21 cellular contexts compared by ENCODE assay signal in the genomic region with DNA sequence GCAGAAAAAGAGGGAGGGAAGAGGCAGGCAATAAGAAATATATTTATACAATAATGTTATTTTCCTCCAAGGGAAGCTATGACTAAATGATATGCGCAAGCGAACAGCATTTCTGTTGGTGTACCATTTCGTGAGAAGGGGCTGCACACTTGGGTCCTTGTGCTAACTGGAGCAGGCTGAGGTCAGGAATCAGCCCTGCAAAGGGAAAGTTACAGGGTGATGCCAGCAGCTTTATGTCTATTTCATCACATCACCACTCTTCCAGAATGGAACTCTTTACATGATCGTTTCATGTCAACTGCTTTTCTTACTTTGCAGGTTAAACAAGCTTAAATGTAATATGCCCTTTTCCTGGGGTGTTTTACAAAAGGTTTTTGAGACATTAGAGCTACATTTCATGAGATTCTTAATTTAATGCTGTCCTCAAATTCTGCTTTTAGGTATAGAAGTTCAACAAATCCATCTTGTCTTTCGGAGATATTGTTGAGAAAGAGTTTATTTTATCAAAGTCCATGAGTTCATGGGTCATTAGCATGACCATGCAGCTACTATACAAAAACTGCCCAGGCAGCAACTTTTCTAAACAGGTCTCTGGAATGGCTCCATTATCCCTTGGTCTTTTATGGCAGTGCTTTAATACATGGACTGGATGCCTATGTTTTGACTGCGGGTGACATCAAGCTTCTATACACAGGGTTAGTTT.
DNase-seq lines count a peak whose midpoint lies in the region; ATAC-seq, FAIRE-seq and TF ChIP-seq lines count a peak whose summit lies in the region.
"Had no signal": no experiment of that assay in that cellular context is flagged by ENCODE, and none has a peak within 500 bp of the region (broad histone marks: within the 10 kb centered on the region; RNA-seq: fewer than 3 reads in every experiment).

No MANE protein-coding gene starts in this region.

- no peak for TF ChIP-seq POLR2A in HepG2 (IDR thresholded peaks at IDR 0.05; ENCODE audit: insufficient read depth in 1 of 2, low read depth in 2 of 2, low read length in 2 of 2)

- TF ChIP-seq CTCF in hepatocyte (IDR thresholded peaks at IDR 0.05; ENCODE audit: poor library complexity) (no peak), HepG2 (CRISPR knock-in tag; IDR thresholded peaks at IDR 0.05) (no peak)

- H3K27ac ChIP-seq in hepatocyte (no peak overlapping the region), HepG2 (ENCODE audit: extremely low read length, insufficient read depth, low read length) (no peak overlapping the region)
- H3K27ac ChIP-seq: 22Rv1, BLaER1, C4-2B had no signal

- DNase-seq in Right ventricle myocardium superior (no peak), left cardiac atrium (no peak), hepatocyte (ENCODE audit: low spot score) (peak; percentile 13), HepG2 (ENCODE audit: low spot score) (no peak)
- DNase-seq: Caco-2; CD4-positive, CD25-positive, alpha-beta regulatory T cell; CD8-positive, alpha-beta T cell; DMS153; DND-41; H9 had no signal

- H4K20me1 ChIP-seq in hepatocyte (ENCODE audit: insufficient read depth, poor library complexity, severe bottlenecking) (no peaks in the 10 kb centered on the region), HepG2 (ENCODE audit: insufficient read depth, low read length) (no peaks in the 10 kb centered on the region)
- H4K20me1 ChIP-seq: BLaER1 had no signal

- ATAC-seq in Right ventricle myocardium superior (ENCODE audit: poor library complexity) (peak; percentile 56), left cardiac atrium (no peak), HepG2 (peak; percentile 34; the same call in 2 of the 3 replicates), GM19452 (IDR thresholded peaks at IDR 0.05; ENCODE audit: unreplicated experiment) (no peak), HG02610 (IDR thresholded peaks at IDR 0.05; ENCODE audit: unreplicated experiment) (no peak)
- ATAC-seq: CD8-positive, alpha-beta T cell; GM23338; HCT116 had no signal

- TF ChIP-seq EP300 in HepG2 (IDR thresholded peaks at IDR 0.05; ENCODE audit: low read depth in 2 of 2, low read length in 2 of 2) (no peak), HepG2 (CRISPR knock-in tag; IDR thresholded peaks at IDR 0.05; ENCODE audit: borderline replicate concordance) (no peak)

- BruUV-seq in HepG2 (replicated peaks; lab: Mats Ljungman, UMichigan): no TSS peak

- H2AFZ ChIP-seq in hepatocyte (no peak overlapping the region), HepG2 (ENCODE audit: low read length) (no peak overlapping the region)
- H2AFZ ChIP-seq: GM23338 had no signal

- in situ Hi-C loops in HepG2 (cut with HindIII; ENCODE audit: extremely low pct_ligation_motif_present, low pct_unique_long_range_greater_than_20kb): no loop called here

- 87% methylated on average over 6 of the region's 6 CpGs for WGBS in hepatocyte (ENCODE audit: low lambda C conversion rate, missing lambda C conversion rate)
- WGBS in HepG2 (ENCODE audit: low lambda C conversion rate): 46% methylated on average over 6 of the region's 6 CpGs

- POLR2A ChIA-PET in HepG2 (lab: Yijun Ruan, JAX): no interaction called here

- no peak overlapping the region for H3K4me2 ChIP-seq in hepatocyte
- no peak overlapping the region for H3K4me2 ChIP-seq in HepG2 (ENCODE audit: low read depth, low read length)
- H3K4me2 ChIP-seq: BLaER1, GM23338 had no signal

- intact Hi-C loops in Right ventricle myocardium superior (cut with DNase I) (no loop called here), left cardiac atrium (cut with DNase I) (no loop called here), HepG2 (cut with micrococcal nuclease; ENCODE audit: unreplicated experiment) (no loop called here)

- H3K27me3 ChIP-seq in hepatocyte: no peaks in the 10 kb centered on the region
- H3K27me3 ChIP-seq in HepG2 (ENCODE audit: control insufficient read depth in 1 of 2, insufficient read depth in 2 of 2, low read length in 2 of 2): no peaks in the 10 kb centered on the region
- H3K27me3 ChIP-seq: BLaER1 had no signal

- H3K4me3 ChIP-seq in hepatocyte (no peak overlapping the region), HepG2 (replicated peaks in 1 of 3; ENCODE audit: insufficient read depth in 1 of 3, low read depth in 2 of 3, low read length in 3 of 3) (no peak overlapping the region)
- H3K4me3 ChIP-seq: BLaER1, GM23338 had no signal

- no peak overlapping the region for H3K9ac ChIP-seq in HepG2 (ENCODE audit: insufficient read depth, low read depth, low read length)
- H3K9ac ChIP-seq: BLaER1 had no signal

- H3K79me2 ChIP-seq in hepatocyte (no peaks in the 10 kb centered on the region), HepG2 (ENCODE audit: insufficient read depth, low read length) (no peaks in the 10 kb centered on the region)

- H3K4me1 ChIP-seq in hepatocyte (ENCODE audit: insufficient read depth): no peaks in the 10 kb centered on the region
- no peaks in the 10 kb centered on the region for H3K4me1 ChIP-seq in HepG2 (ENCODE audit: insufficient read depth, low read length)
- H3K4me1 ChIP-seq: BLaER1, Caco-2 had no signal

- H3K9me3 ChIP-seq in hepatocyte (ENCODE audit: low read depth) (no peaks in the 10 kb centered on the region), HepG2 (ENCODE audit: low read length) (no peaks in the 10 kb centered on the region)
- H3K9me3 ChIP-seq: BLaER1, Caco-2 had no signal

- H3K9me2 ChIP-seq in hepatocyte (replicated peaks; ENCODE audit: insufficient read depth): no peaks in the 10 kb centered on the region

- CTCF ChIA-PET in HepG2 (lab: Yijun Ruan, JAX; ENCODE audit: low intra/inter-chr PET ratio, low total read pairs): no interaction called here

- no peak for FAIRE-seq in HepG2 (lab: Jason Lieb, UNC)
- FAIRE-seq: A204.1, G401.6, GM12892, GM19239 had no signal

- no peak for TF ChIP-seq RAD21 in HepG2 (CRISPR knock-in tag; IDR thresholded peaks at IDR 0.05)

- no peaks in the 10 kb centered on the region for H3K36me3 ChIP-seq in hepatocyte (replicated peaks; ENCODE audit: insufficient read depth, low read depth)
- no peaks in the 10 kb centered on the region for H3K36me3 ChIP-seq in HepG2 (replicated peaks in 1 of 2; ENCODE audit: control insufficient read depth in 1 of 2, insufficient read depth in 2 of 2, low read length in 2 of 2)
- H3K36me3 ChIP-seq: BLaER1 had no signal

TF ChIP-seq in HepG2, 621 proteins besides CTCF, POLR2A, EP300 and RAD21:
- TF ChIP-seq ZNF251 (CRISPR knock-in tag; IDR thresholded peaks at IDR 0.05) (no peak), MAFF (IDR thresholded peaks at IDR 0.05; ENCODE audit: low read depth, low read length) (peak; percentile 69), MAFK (conservative IDR thresholded peaks at IDR 0.05 in 1 of 2, IDR thresholded peaks at IDR 0.05 in 1 of 2; ENCODE audit: low read length in 2 of 2) (peak; percentile 67 to 83)
TF ChIP-seq in HepG2: peak in this region for 2.

Comparison
In these comparisons a context has a peak if more than half of its experiments do, and no peak if none do; other contexts are left out.
1. ATAC-seq: peak in Right ventricle myocardium superior (single experiment) and HepG2 (single experiment); none in left cardiac atrium (0 of 2), GM19452 (single experiment) and HG02610 (single experiment).